Comparison of ENCODE assay signal across 14 cellular contexts in the genomic region with DNA sequence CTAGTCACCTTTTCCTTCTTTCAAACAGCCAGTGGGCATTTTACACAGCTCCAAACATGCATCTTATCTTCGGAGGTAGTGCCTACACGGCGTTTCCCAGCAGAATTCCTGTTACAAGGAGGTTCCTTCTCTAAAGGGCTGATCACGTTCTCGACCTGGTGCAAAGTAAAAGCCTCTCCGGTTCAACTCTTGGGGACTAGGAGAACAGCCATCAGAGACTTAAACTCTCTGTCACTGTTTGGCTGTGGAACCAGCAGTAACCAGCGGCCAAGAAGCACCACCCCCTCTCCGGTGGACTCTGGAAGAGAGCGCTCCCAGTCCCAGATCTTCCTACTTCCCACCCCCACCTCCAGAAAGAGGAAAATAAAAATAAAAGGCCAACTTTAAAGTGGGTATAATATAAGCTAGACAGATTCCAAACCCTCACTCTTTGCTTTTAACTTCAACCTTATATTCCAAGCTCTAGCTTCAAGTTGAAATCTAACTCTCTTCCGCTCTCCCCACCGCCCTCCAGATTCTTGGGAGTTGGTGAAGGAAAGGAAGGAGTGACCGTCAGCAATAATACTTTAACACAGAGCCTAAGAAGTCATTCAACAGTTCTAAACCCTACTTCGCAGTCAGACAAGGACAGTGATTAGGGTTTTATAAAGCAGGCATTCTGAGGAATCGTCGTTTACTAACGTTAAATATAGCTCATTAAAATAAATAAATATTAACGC. TPM values are rescaled to one million over a fixed set of nuclear protein-coding genes. Genes with fewer than 3 reads are reported as not detected.
DNase-seq lines count a peak whose midpoint lies in the region; ATAC-seq and TF ChIP-seq lines count a peak whose summit lies in the region.
"Had no signal": no experiment of that assay in that cellular context is flagged by ENCODE, and none has a peak within 500 bp of the region (broad histone marks: within the 10 kb centered on the region; RNA-seq: fewer than 3 reads in every experiment).

No MANE protein-coding gene starts in this region.

- TF ChIP-seq POLR2A in prostate gland (IDR thresholded peaks at IDR 0.05) = no peak

- DNase-seq in HEK293T (ENCODE audit: extremely low spot score) (peak; percentile 22), prostate gland (ENCODE audit: low spot score) (no peak), NCI-H1417 (lab: John Stamatoyannopoulos, UW) (no peak), DMS 273 (lab: John Stamatoyannopoulos, UW; ENCODE audit: unreplicated experiment) (no peak), aorta (no peak), Caco-2 (no peak)
- DNase-seq: activated T-cell treated with anti-CD3 and anti-CD28 coated beads, Interleukin-2, amount 50 U/mL, for 48 hours; CD4-positive, alpha-beta T cell; dermis blood vessel endothelial cell; spleen; T-helper 9 cell had no signal

- H3K36me3 Mint-ChIP-seq in brain = no peaks in the 10 kb centered on the region
- no peaks in the 10 kb centered on the region for H3K36me3 Mint-ChIP-seq in Caco-2 (ENCODE audit: insufficient read depth, unreplicated experiment)

- H3K4me1 ChIP-seq in iPS-18a (ENCODE audit: control insufficient read depth, low read depth, low read length) = peaks cover 25% of the 10 kb centered on the region
- no peaks in the 10 kb centered on the region for H3K4me1 ChIP-seq in prostate gland (replicated peaks)
- H3K4me1 ChIP-seq in aorta (ENCODE audit: control insufficient read depth in 1 of 2, insufficient read depth in 2 of 2, low read length in 2 of 2) = no peaks in the 10 kb centered on the region
- H3K4me1 ChIP-seq in Caco-2 = no peaks in the 10 kb centered on the region

- H3K27ac ChIP-seq in iPS-18a (ENCODE audit: low read length) (no peak overlapping the region), prostate gland (peak overlapping the region; percentile 52 to 55), aorta (ENCODE audit: low read depth in 1 of 2, low read length in 2 of 2) (no peak overlapping the region)
- H3K27ac ChIP-seq: spleen had no signal

- intact Hi-C loops in prostate gland (cut with DNase I) = no loop called here
- intact Hi-C loops in aorta (cut with DNase I) = no loop called here
- intact Hi-C loops in Caco-2 (cut with micrococcal nuclease; ENCODE audit: unreplicated experiment) = no loop called here

- H3K9me3 Mint-ChIP-seq in brain (peaks cover 0 to 3% (median 0%) of the 10 kb centered on the region in 5 experiments), Caco-2 (ENCODE audit: unreplicated experiment) (no peaks in the 10 kb centered on the region)

- peaks cover 25% of the 10 kb centered on the region for H3K27me3 Mint-ChIP-seq in brain
- peaks cover 8% of the 10 kb centered on the region for H3K27me3 Mint-ChIP-seq in Caco-2 (ENCODE audit: insufficient read depth, unreplicated experiment)

- CTCF ChIA-PET in HEK293T (lab: Yijun Ruan, JAX) = interaction anchor here (0.6 kb wide), 1 partner anchor 214 kb away, joined by 3 read pairs; no protein-coding TSS in a partner anchor
- CTCF ChIA-PET in Caco-2 (lab: Charles Lee) = interaction anchor here (0.7 kb wide), 1 partner anchor 1316 kb away, joined by 4 read pairs; no protein-coding TSS in a partner anchor

- TF ChIP-seq CTCF in brain (conservative IDR thresholded peaks at IDR 0.05) = no peak
- TF ChIP-seq CTCF in prostate gland (IDR thresholded peaks at IDR 0.05) = no peak
- no peak for TF ChIP-seq CTCF in Caco-2 (IDR thresholded peaks at IDR 0.05; ENCODE audit: insufficient read depth in 1 of 2, low read depth in 1 of 2, low read length in 1 of 2, severe bottlenecking in 1 of 2, unreplicated experiment in 1 of 2)

- POLR2A ChIA-PET in HEK293T (lab: Yijun Ruan, JAX) (no interaction called here), Caco-2 (lab: Charles Lee) (no interaction called here)

- no peaks in the 10 kb centered on the region for H3K36me3 ChIP-seq in iPS-18a (ENCODE audit: control insufficient read depth, low read depth, low read length)
- no peaks in the 10 kb centered on the region for H3K36me3 ChIP-seq in prostate gland
- H3K36me3 ChIP-seq in aorta (ENCODE audit: control insufficient read depth in 1 of 2, insufficient read depth in 2 of 2, low read length in 1 of 2) = no peaks in the 10 kb centered on the region
- H3K36me3 ChIP-seq in Caco-2 (ENCODE audit: control insufficient read depth, insufficient read depth, low read length) = no peaks in the 10 kb centered on the region
- H3K36me3 ChIP-seq: spleen had no signal

- H3K27me3 ChIP-seq in iPS-18a (ENCODE audit: control insufficient read depth, insufficient read depth, low read length) (peaks cover 48% of the 10 kb centered on the region), prostate gland (replicated peaks; ENCODE audit: insufficient read depth) (no peaks in the 10 kb centered on the region), aorta (ENCODE audit: control insufficient read depth in 1 of 2, insufficient read depth in 2 of 2, low read length in 1 of 2) (peaks cover 0 to 2% of the 10 kb centered on the region in 2 donors), Caco-2 (replicated peaks; ENCODE audit: control insufficient read depth, insufficient read depth, low read length) (no peaks in the 10 kb centered on the region)

- BruUV-seq in Caco-2 (replicated peaks; lab: Mats Ljungman, UMichigan) = no TSS peak

- ATAC-seq in aorta (ENCODE audit: low FRiP score) = no peak

- H3K4me1 Mint-ChIP-seq in brain (peaks cover 46% of the 10 kb centered on the region), Caco-2 (ENCODE audit: low read depth, unreplicated experiment) (peaks cover 7% of the 10 kb centered on the region)

- H3K4me3 Mint-ChIP-seq in brain (peak overlapping the region; percentile 91 to 96 (median 94)), Caco-2 (ENCODE audit: unreplicated experiment) (no peak overlapping the region)
- H3K4me3 Mint-ChIP-seq: CD4-positive, alpha-beta T cell had no signal

- H3K4me3 ChIP-seq in iPS-18a (ENCODE audit: low read length) (peak overlapping the region; percentile 77), prostate gland (peak overlapping the region; percentile 25 to 34), aorta (ENCODE audit: low read length in 2 of 2) (no peak overlapping the region), Caco-2 (ENCODE audit: low read depth, low read length) (no peak overlapping the region)
- H3K4me3 ChIP-seq: spleen had no signal

- H3K9me3 ChIP-seq in iPS-18a (ENCODE audit: control insufficient read depth, low read depth, low read length) (no peaks in the 10 kb centered on the region), prostate gland (no peaks in the 10 kb centered on the region), aorta (ENCODE audit: control insufficient read depth, low read length) (no peaks in the 10 kb centered on the region), Caco-2 (no peaks in the 10 kb centered on the region)
- H3K9me3 ChIP-seq: spleen had no signal

- H3K27ac Mint-ChIP-seq in brain (peak overlapping the region; percentile 52 to 98 (median 97)), Caco-2 (ENCODE audit: unreplicated experiment) (no peak overlapping the region)
- H3K27ac Mint-ChIP-seq: CD4-positive, alpha-beta T cell had no signal

- peak overlapping the region; percentile 9 for H3K9ac ChIP-seq in iPS-18a (ENCODE audit: low read length)

- 13% methylated on average over 17 of the region's 17 CpGs for WGBS in prostate gland
- 3% methylated on average over 17 of the region's 17 CpGs for WGBS in aorta, 2 donors

TF ChIP-seq in HEK293T, 16 proteins besides CTCF, POLR2A, EP300 and RAD21:
- no peak for TF ChIP-seq TARDBP (IDR thresholded peaks at IDR 0.05)
- no peak for TF ChIP-seq FOXA1 (IDR thresholded peaks at IDR 0.05)
- TF ChIP-seq LEF1 (IDR thresholded peaks at IDR 0.05; ENCODE audit: borderline replicate concordance) = no peak
- TF ChIP-seq CTBP1 (IDR thresholded peaks at IDR 0.05; ENCODE audit: borderline replicate concordance) = no peak
- TF ChIP-seq ARNT (IDR thresholded peaks at IDR 0.05) = no peak
- TF ChIP-seq HDGF (IDR thresholded peaks at IDR 0.05; ENCODE audit: borderline replicate concordance) = no peak
- no peak for TF ChIP-seq NFRKB (IDR thresholded peaks at IDR 0.05)
- TF ChIP-seq L3MBTL2 (conservative IDR thresholded peaks at IDR 0.05) = no peak
- no peak for TF ChIP-seq BHLHE40 (IDR thresholded peaks at IDR 0.05; ENCODE audit: borderline replicate concordance)
TF ChIP-seq in HEK293T: peak in this region for 0.

RNA-seq across cellular contexts. Expression of a gene that starts 2.9 kb away (rescaled TPM):
- polyA plus RNA-seq in brain (ENCODE audit: insufficient read depth, low read depth, low replicate concordance) (3.8 TPM), aorta (under 1 TPM in 1 of 2 donors, not detected in 1; 0.25 TPM)
- total RNA-seq in prostate gland (10 to 100 TPM in 1 of 2 donors, 1 to 10 TPM in 1; 3.0 to 17.0 TPM), aorta (1 to 10 TPM in 1 of 2 donors, not detected in 1; 1.7 TPM), Caco-2 (2022) (not detected in 2 replicates)
- total RNA-seq: CD4-positive, alpha-beta T cell; dermis blood vessel endothelial cell; spleen had no signal
- polyA plus RNA-seq: keratinocyte, spleen had no signal

Comparison
In these comparisons a context has a peak if more than half of its experiments do, and no peak if none do; other contexts are left out.
1. H3K27ac ChIP-seq: peak in prostate gland (2 of 2); none in iPS-18a (single experiment) and aorta (0 of 2).
2. H3K4me3 ChIP-seq: peak in iPS-18a (single experiment) and prostate gland (2 of 2); none in aorta (0 of 2) and Caco-2 (single experiment).